11 cellular contexts compared by ENCODE assay signal in the genomic region with DNA sequence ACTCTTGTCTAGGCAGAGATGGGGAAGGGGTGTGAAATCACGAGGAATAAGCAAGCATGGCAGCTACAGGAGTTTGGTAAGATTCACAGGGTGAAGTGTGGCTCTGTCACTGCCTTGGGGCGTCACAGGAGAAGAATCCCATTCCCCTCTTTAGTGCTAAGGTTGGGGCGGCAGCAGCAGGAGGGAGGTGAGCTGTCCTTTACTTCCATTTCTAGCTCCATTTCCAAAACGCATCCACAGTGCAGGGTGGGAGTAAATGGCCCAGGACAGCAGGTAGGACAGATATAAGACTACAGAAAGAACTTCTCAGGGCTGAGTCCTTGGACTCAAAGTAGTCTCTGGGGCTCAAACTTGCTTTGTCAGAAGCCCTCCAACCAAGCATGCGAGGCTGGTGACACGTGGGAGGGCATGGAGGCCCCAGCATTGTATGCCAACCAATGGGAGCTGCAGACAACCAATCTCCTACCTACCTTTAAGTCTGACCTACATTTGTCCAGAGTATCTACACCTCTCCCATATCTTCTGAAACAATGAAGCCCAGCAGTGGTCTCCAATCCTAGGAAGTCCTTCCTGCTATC. TPM values are rescaled to one million over a fixed set of nuclear protein-coding genes. Genes with fewer than 3 reads are reported as not detected.
A peak's percentile ranks its signal among the peaks of the same experiment; 100 is the strongest.
DNase-seq lines count a peak whose midpoint lies in the region; ATAC-seq and TF ChIP-seq lines count a peak whose summit lies in the region.
"Had no signal": no experiment of that assay in that cellular context is flagged by ENCODE, and none has a peak within 500 bp of the region (broad histone marks: within the 10 kb centered on the region; RNA-seq: fewer than 3 reads in every experiment).

No MANE protein-coding gene starts in this region.

- H3K4me3 Mint-ChIP-seq in activated T-cell treated with anti-CD3 and anti-CD28 coated beads, Interleukin-2, amount 50 U/mL, for 24 hours: peak overlapping the region; percentile 16
- H3K4me3 Mint-ChIP-seq in activated T-helper 1 cell treated with anti-CD3 and anti-CD28 coated beads, Interleukin-12 subunit alpha, Interleukin-12 subunit beta, Interleukin-2, Interleukin-4 antibody, amounts not matched to agents 30 ng/mL and 10 ng/mL and 1 ng/mL, durations not matched to agents 14 hours and 24 hours and 36 hours: no peak overlapping the region

- H3K27me3 ChIP-seq in left lung: no peaks in the 10 kb centered on the region
- no peaks in the 10 kb centered on the region for H3K27me3 ChIP-seq in thoracic aorta (replicated peaks; ENCODE audit: insufficient read depth)

- peak overlapping the region; percentile 90 for H3K27ac Mint-ChIP-seq in activated T-cell treated with anti-CD3 and anti-CD28 coated beads, Interleukin-2, amount 50 U/mL, for 24 hours
- H3K27ac Mint-ChIP-seq in activated T-helper 1 cell treated with anti-CD3 and anti-CD28 coated beads, Interleukin-12 subunit alpha, Interleukin-12 subunit beta, Interleukin-2, Interleukin-4 antibody, amounts not matched to agents 30 ng/mL and 10 ng/mL and 1 ng/mL, durations not matched to agents 14 hours and 24 hours and 36 hours: peak overlapping the region; percentile 2

- no peak for DNase-seq in activated T-cell treated with anti-CD3 and anti-CD28 coated beads, Interleukin-2, amount 50 U/mL, for 24 hours
- DNase-seq in activated T-cell treated with anti-CD3 and anti-CD28 coated beads, Interleukin-2, amount 50 U/mL, for 1 hour: no peak
- no peak for DNase-seq in activated T-helper 1 cell treated with anti-CD3 and anti-CD28 coated beads, Interleukin-12 subunit alpha, Interleukin-12 subunit beta, Interleukin-2, Interleukin-4 antibody, amounts not matched to agents 30 ng/mL and 10 ng/mL and 1 ng/mL, durations not matched to agents 14 hours and 24 hours and 36 hours (ENCODE audit: low spot score)
- DNase-seq in left lung (no peak), thoracic aorta (ENCODE audit: low spot score) (no peak), amniotic stem cell (lab: John Stamatoyannopoulos, UW) (no peak), GM19238 (ENCODE audit: insufficient read length, low spot score) (no peak)
- DNase-seq: activated CD8-positive, alpha-beta memory T cell treated with anti-CD3 and anti-CD28 coated beads for 24 hours; NCI-H1436 had no signal

- no peaks in the 10 kb centered on the region for H3K9me3 Mint-ChIP-seq in activated T-cell treated with anti-CD3 and anti-CD28 coated beads, Interleukin-2, amount 50 U/mL, for 24 hours
- H3K9me3 Mint-ChIP-seq in activated T-helper 1 cell treated with anti-CD3 and anti-CD28 coated beads, Interleukin-12 subunit alpha, Interleukin-12 subunit beta, Interleukin-2, Interleukin-4 antibody, amounts not matched to agents 30 ng/mL and 10 ng/mL and 1 ng/mL, durations not matched to agents 14 hours and 24 hours and 36 hours: no peaks in the 10 kb centered on the region

- peaks cover 88 to 99% of the 10 kb centered on the region in 2 donors for H3K4me1 ChIP-seq in left lung
- peaks cover 91 to 100% of the 10 kb centered on the region in 2 donors for H3K4me1 ChIP-seq in thoracic aorta (ENCODE audit: control insufficient read depth in 1 of 2, low read depth in 2 of 2)

- TF ChIP-seq CTCF in left lung (IDR thresholded peaks at IDR 0.05) (no peak), thoracic aorta (IDR thresholded peaks at IDR 0.05) (no peak)

- no peaks in the 10 kb centered on the region for H3K27me3 Mint-ChIP-seq in activated T-cell treated with anti-CD3 and anti-CD28 coated beads, Interleukin-2, amount 50 U/mL, for 24 hours
- H3K27me3 Mint-ChIP-seq in activated T-helper 1 cell treated with anti-CD3 and anti-CD28 coated beads, Interleukin-12 subunit alpha, Interleukin-12 subunit beta, Interleukin-2, Interleukin-4 antibody, amounts not matched to agents 30 ng/mL and 10 ng/mL and 1 ng/mL, durations not matched to agents 14 hours and 24 hours and 36 hours (ENCODE audit: insufficient read depth): no peaks in the 10 kb centered on the region

- H3K27ac ChIP-seq in left lung (peak overlapping the region; percentile 16 to 72), thoracic aorta (peak overlapping the region; percentile 72 to 100)

- H3K36me3 ChIP-seq in left lung (no peaks in the 10 kb centered on the region), thoracic aorta (peaks cover 14% of the 10 kb centered on the region)

- H3K4me3 ChIP-seq in left lung (no peak overlapping the region), thoracic aorta (peak overlapping the region; percentile 69)

- intact Hi-C loops in activated T-helper 1 cell treated with anti-CD3 and anti-CD28 coated beads, Interleukin-12 subunit alpha, Interleukin-12 subunit beta, Interleukin-2, Interleukin-4 antibody, amounts not matched to agents 30 ng/mL and 10 ng/mL and 1 ng/mL, durations not matched to agents 14 hours and 24 hours and 36 hours (cut with micrococcal nuclease): no loop called here
- intact Hi-C loops in left lung (cut with DNase I): no loop called here

- H3K36me3 Mint-ChIP-seq in activated T-cell treated with anti-CD3 and anti-CD28 coated beads, Interleukin-2, amount 50 U/mL, for 24 hours (ENCODE audit: low read depth): peaks cover 38% of the 10 kb centered on the region
- H3K36me3 Mint-ChIP-seq in activated T-helper 1 cell treated with anti-CD3 and anti-CD28 coated beads, Interleukin-12 subunit alpha, Interleukin-12 subunit beta, Interleukin-2, Interleukin-4 antibody, amounts not matched to agents 30 ng/mL and 10 ng/mL and 1 ng/mL, durations not matched to agents 14 hours and 24 hours and 36 hours (ENCODE audit: low read depth): peaks cover 36% of the 10 kb centered on the region

- peaks cover 100% of the 10 kb centered on the region for H3K4me1 Mint-ChIP-seq in activated T-cell treated with anti-CD3 and anti-CD28 coated beads, Interleukin-2, amount 50 U/mL, for 24 hours (ENCODE audit: low read depth)
- peaks cover 90% of the 10 kb centered on the region for H3K4me1 Mint-ChIP-seq in activated T-helper 1 cell treated with anti-CD3 and anti-CD28 coated beads, Interleukin-12 subunit alpha, Interleukin-12 subunit beta, Interleukin-2, Interleukin-4 antibody, amounts not matched to agents 30 ng/mL and 10 ng/mL and 1 ng/mL, durations not matched to agents 14 hours and 24 hours and 36 hours (ENCODE audit: low read depth)

- ATAC-seq in left lung (no peak), thoracic aorta (ENCODE audit: insufficient number of reproducible peaks, low FRiP score, low read depth) (no peak), GM19467 (IDR thresholded peaks at IDR 0.05; ENCODE audit: unreplicated experiment) (no peak)
- ATAC-seq: left colon had no signal

- H3K9me3 ChIP-seq in left lung (no peaks in the 10 kb centered on the region), thoracic aorta (no peaks in the 10 kb centered on the region)

RNA-seq across cellular contexts. Expression of a gene that starts 8.5 kb away (rescaled TPM):
- 36.3 and 37.0 TPM in 2 replicates for total RNA-seq in activated T-helper 1 cell treated with anti-CD3 and anti-CD28 coated beads, Interleukin-12 subunit alpha, Interleukin-12 subunit beta, Interleukin-2, Interleukin-4 antibody, amounts not matched to agents 30 ng/mL and 10 ng/mL and 1 ng/mL, durations not matched to agents 14 hours and 24 hours and 36 hours
- total RNA-seq in left lung: 10 to 100 TPM; 45.4 to 52.8 TPM
- 100 to 1,000 TPM in 1 of 2 donors, 10 to 100 TPM in 1; 76.1 to 101 TPM for total RNA-seq in thoracic aorta
